9 cellular contexts compared by ENCODE assay signal in genomic region chr10:73494213-73494612, GRCh38. TPM values are rescaled to one million over a fixed set of nuclear protein-coding genes. Genes with fewer than 3 reads are reported as not detected.
DNase-seq lines count a peak whose midpoint lies in the region; ATAC-seq and TF ChIP-seq lines count a peak whose summit lies in the region.
"Had no signal": no experiment of that assay in that cellular context is flagged by ENCODE, and none has a peak within 500 bp of the region (broad histone marks: within the 10 kb centered on the region; RNA-seq: fewer than 3 reads in every experiment).

No MANE protein-coding gene starts in this region.

- no peaks in the 10 kb centered on the region for H3K9me3 Mint-ChIP-seq in neural crest cell

- H3K4me3 ChIP-seq in BLaER1 treated with 17β-estradiol and CSF1 and Interleukin-3, amounts not matched to agents 10 nM and 100 nM = peak overlapping the region; percentile 75 to 92 (median 86); a peak in 19 of 20 replicates
- H3K4me3 ChIP-seq in Karpas-422 (ENCODE audit: low read length) (peak overlapping the region; percentile 98), choroid plexus epithelial cell (ENCODE audit: low read depth, low read length) (peak overlapping the region; percentile 91), adrenal gland (peak overlapping the region in 2 of 4 donors; percentile 81 to 98), H7 (ENCODE audit: insufficient read depth, low read depth, low read length) (no peak overlapping the region)

- H3K4me1 Mint-ChIP-seq in neural crest cell = peaks cover 43% of the 10 kb centered on the region

- TF ChIP-seq CTCF in choroid plexus epithelial cell (conservative IDR thresholded peaks at IDR 0.05; ENCODE audit: low read depth, low read length) = no peak
- no peak for TF ChIP-seq CTCF in neural crest cell (conservative IDR thresholded peaks at IDR 0.05)
- TF ChIP-seq CTCF in adrenal gland (IDR thresholded peaks at IDR 0.05) = no peak

- H3K27me3 ChIP-seq in BLaER1 treated with 17β-estradiol and CSF1 and Interleukin-3, amounts not matched to agents 10 nM and 100 nM = no peaks in the 10 kb centered on the region
- H3K27me3 ChIP-seq in Karpas-422 (ENCODE audit: low read length) (no peaks in the 10 kb centered on the region), adrenal gland (no peaks in the 10 kb centered on the region), H7 (ENCODE audit: control insufficient read depth, insufficient read depth, low read length) (no peaks in the 10 kb centered on the region)

- no peak overlapping the region for H3K27ac Mint-ChIP-seq in neural crest cell (ENCODE audit: unreplicated experiment)

- peaks cover 5 to 61% (median 35%) of the 10 kb centered on the region in 11 experiments; a peak in 17 of 22 replicates for H4K20me1 ChIP-seq in BLaER1 treated with 17β-estradiol and CSF1 and Interleukin-3, amounts not matched to agents 10 nM and 100 nM
- no peaks in the 10 kb centered on the region for H4K20me1 ChIP-seq in Karpas-422 (ENCODE audit: insufficient read depth, low read depth, low read length)

- WGBS in adrenal gland, 4 donors = 93 to 95% (median 95%) methylated on average over 15 of the region's 15 CpGs

- peak overlapping the region in 8 of 11 experiments; percentile 87 to 96 (median 92); a peak in 12 of 22 replicates for H3K27ac ChIP-seq in BLaER1 treated with 17β-estradiol and CSF1 and Interleukin-3, amounts not matched to agents 10 nM and 100 nM
- peak overlapping the region; percentile 96 for H3K27ac ChIP-seq in Karpas-422 (ENCODE audit: low read length)
- no peak overlapping the region for H3K27ac ChIP-seq in adrenal gland

- H3K36me3 ChIP-seq in BLaER1 treated with 17β-estradiol and CSF1 and Interleukin-3, amounts not matched to agents 10 nM and 100 nM = peaks cover under 1 to 50% (median 34%) of the 10 kb centered on the region in 11 experiments; a peak in 18 of 22 replicates
- H3K36me3 ChIP-seq in Karpas-422 (ENCODE audit: insufficient read depth, low read length) (0 out of 2 replicates have a peak, but pooled peaks cover 3% of the 10 kb centered on the region), adrenal gland (replicated peaks in 1 of 2) (no peaks in the 10 kb centered on the region), H7 (replicated peaks; ENCODE audit: control insufficient read depth, insufficient read depth, low read length) (peaks cover 4% of the 10 kb centered on the region; the same call in 1 of the 2 replicates)

- H2AFZ ChIP-seq in Karpas-422 (ENCODE audit: low read length) = no peak overlapping the region

- H3K79me2 ChIP-seq in Karpas-422 (ENCODE audit: low read length) = peaks cover 72% of the 10 kb centered on the region

- H3K4me2 ChIP-seq in BLaER1 treated with 17β-estradiol and CSF1 and Interleukin-3, amounts not matched to agents 10 nM and 100 nM = peak overlapping the region; percentile 78 to 97 (median 90)
- peak overlapping the region; percentile 94 for H3K4me2 ChIP-seq in Karpas-422 (ENCODE audit: low read depth, low read length, poor library complexity, severe bottlenecking)

- H3K4me1 ChIP-seq in BLaER1 treated with 17β-estradiol and CSF1 and Interleukin-3, amounts not matched to agents 10 nM and 100 nM = peaks cover 26 to 44% (median 39%) of the 10 kb centered on the region in 10 experiments
- H3K4me1 ChIP-seq in Karpas-422 (ENCODE audit: low read length) = peaks cover 40% of the 10 kb centered on the region
- peaks cover 22 to 47% of the 10 kb centered on the region in 2 donors for H3K4me1 ChIP-seq in adrenal gland (replicated peaks in 1 of 2)

- no peaks in the 10 kb centered on the region for H3K9me2 ChIP-seq in Karpas-422 (replicated peaks; ENCODE audit: insufficient read depth, low read length)

- DNase-seq in Karpas-422 (no peak), choroid plexus epithelial cell (ENCODE audit: low read depth) (no peak), neural crest cell (ENCODE audit: low read depth, low spot score) (no peak), adrenal gland (no peak), H7 (no peak)
- DNase-seq in stimulated activated CD4-positive, alpha-beta T cell treated with anti-CD3 and anti-CD28 coated beads, Interleukin-4, amount 100 ng/mL, for 4 hours = no peak
- DNase-seq: NCI-H345 had no signal

- TF ChIP-seq POLR2A in adrenal gland (IDR thresholded peaks at IDR 0.05) = no peak

- peaks cover 8% of the 10 kb centered on the region for H3K36me3 Mint-ChIP-seq in neural crest cell (ENCODE audit: low read depth)

- intact Hi-C loops in adrenal gland (cut with DNase I) = no loop called here

- H3K27me3 Mint-ChIP-seq in neural crest cell (ENCODE audit: low read depth) = no peaks in the 10 kb centered on the region

- H3K9me3 ChIP-seq in BLaER1 treated with 17β-estradiol and CSF1 and Interleukin-3, amounts not matched to agents 10 nM and 100 nM (replicated peaks in 1 of 11) = no peaks in the 10 kb centered on the region
- H3K9me3 ChIP-seq in Karpas-422 (ENCODE audit: low read length) (no peaks in the 10 kb centered on the region), adrenal gland (replicated peaks in 1 of 3) (no peaks in the 10 kb centered on the region)

- H3K4me3 Mint-ChIP-seq in neural crest cell = peak overlapping the region; percentile 82

- H3K9ac ChIP-seq in BLaER1 treated with 17β-estradiol and CSF1 and Interleukin-3, amounts not matched to agents 10 nM and 100 nM = peak overlapping the region; percentile 86 to 97 (median 94); a peak in 21 of 22 replicates
- H3K9ac ChIP-seq in Karpas-422 (ENCODE audit: low read length) = peak overlapping the region; percentile 97

- ATAC-seq in GM21737 (IDR thresholded peaks at IDR 0.05; ENCODE audit: unreplicated experiment) = no peak

RNA-seq across cellular contexts. Expression of gene PPP3CB, which starts 1.6 kb away (rescaled TPM):
- total RNA-seq in Karpas-422 (2014; rRNA removed; shearing (Covaris generic); ENCODE audit: low replicate concordance) = 24.1 and 51.0 TPM in 2 replicates
- total RNA-seq in neural crest cell (45.6 and 46.9 TPM in 2 replicates), adrenal gland (10 to 100 TPM; 26.7 to 59.0 (median 50.4) TPM)
- 10 to 100 TPM; 28.9 to 60.6 (median 36.3) TPM for polyA plus RNA-seq in adrenal gland
- 11.7 and 13.3 TPM in 2 replicates for total RNA-seq in H7 (2014; rRNA removed; shearing (Covaris generic))

Comparison
In these comparisons a context has a peak if more than half of its experiments do, and no peak if none do; other contexts are left out.
1. H3K27ac ChIP-seq: peak in BLaER1 treated with 17β-estradiol and CSF1 and Interleukin-3, amounts not matched to agents 10 nM and 100 nM (8 of 11) and Karpas-422 (single experiment); none in adrenal gland (0 of 5).